25 cellular contexts compared by ENCODE assay signal in the genomic region with DNA sequence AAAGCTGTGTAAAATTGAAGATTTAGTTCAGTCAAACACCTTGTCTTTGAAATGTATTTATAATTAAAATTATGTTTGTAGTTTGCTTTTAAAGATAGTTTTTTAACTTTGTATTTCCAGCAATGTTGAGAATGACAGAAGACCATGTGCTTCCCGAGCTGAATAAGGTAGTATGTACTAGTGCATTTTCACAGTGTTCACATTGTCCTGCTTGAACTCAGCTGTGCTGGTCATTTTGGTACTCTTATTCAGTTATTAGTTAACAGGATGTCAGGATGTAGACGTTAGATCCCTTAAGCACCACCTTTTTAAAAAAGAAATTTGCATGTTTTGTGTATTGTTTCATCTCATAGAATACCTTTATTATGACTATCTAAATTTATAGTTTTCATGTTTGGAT.
"Had no signal": no experiment of that assay in that cellular context is flagged by ENCODE, and none has a peak within 500 bp of the region (broad histone marks: within the 10 kb centered on the region; RNA-seq: fewer than 3 reads in every experiment).

No MANE protein-coding gene starts in this region.

- H3K4me1 ChIP-seq: esophagus muscularis mucosa, foreskin keratinocyte, gastroesophageal sphincter, heart left ventricle, left lung, lower lobe of right lung had no signal

- DNase-seq: dermis blood vessel endothelial cell; dorsolateral prefrontal cortex; effector CD4-positive, alpha-beta T cell; effector memory CD4-positive, alpha-beta T cell; foreskin keratinocyte; heart left ventricle; hypothalamus; immature natural killer cell; islet precursor cell; kidney; kidney glomerular epithelial cell; left colon; left lung; left ventricle myocardium superior; lower lobe of right lung; mesenchymal stem cell; mucosa of descending colon; naive B cell had no signal

- H3K27ac Mint-ChIP-seq: mesothelial cell of epicardium, naive B cell had no signal

- H3K9me3 Mint-ChIP-seq: immature natural killer cell, mesothelial cell of epicardium, naive B cell had no signal

- H3K9me3 ChIP-seq: esophagus muscularis mucosa, gastroesophageal sphincter, heart left ventricle, left lung, lower lobe of right lung, mucosa of descending colon had no signal

- H3K4me3 ChIP-seq: coronary artery, dorsolateral prefrontal cortex, esophagus muscularis mucosa, gastroesophageal sphincter, heart left ventricle, hepatocyte, left lung, lower lobe of right lung, mucosa of descending colon had no signal

- FAIRE-seq: endothelial cell of umbilical vein, frontal cortex, kidney had no signal

- H3K27ac ChIP-seq: dorsolateral prefrontal cortex, esophagus muscularis mucosa, foreskin keratinocyte, gastroesophageal sphincter, heart left ventricle, hepatocyte, left lung, lower lobe of right lung had no signal

- H2AFZ ChIP-seq: hepatocyte had no signal

- ATAC-seq: foreskin keratinocyte, heart left ventricle, left colon, left lung, left ventricle myocardium superior, lower lobe of right lung, mucosa of descending colon had no signal

- H3K27me3 Mint-ChIP-seq: naive B cell had no signal

- H3K4me3 Mint-ChIP-seq: immature natural killer cell, mesothelial cell of epicardium, naive B cell had no signal

- H3K79me2 ChIP-seq: hepatocyte had no signal

- H3K4me1 Mint-ChIP-seq: immature natural killer cell, mesothelial cell of epicardium, naive B cell had no signal

- H3K4me2 ChIP-seq: hepatocyte had no signal

- H3K27me3 ChIP-seq: dorsolateral prefrontal cortex, esophagus muscularis mucosa, foreskin keratinocyte, gastroesophageal sphincter, heart left ventricle, hepatocyte, left lung had no signal
